Comparison of ENCODE assay signal across 33 cellular contexts in the genomic region with DNA sequence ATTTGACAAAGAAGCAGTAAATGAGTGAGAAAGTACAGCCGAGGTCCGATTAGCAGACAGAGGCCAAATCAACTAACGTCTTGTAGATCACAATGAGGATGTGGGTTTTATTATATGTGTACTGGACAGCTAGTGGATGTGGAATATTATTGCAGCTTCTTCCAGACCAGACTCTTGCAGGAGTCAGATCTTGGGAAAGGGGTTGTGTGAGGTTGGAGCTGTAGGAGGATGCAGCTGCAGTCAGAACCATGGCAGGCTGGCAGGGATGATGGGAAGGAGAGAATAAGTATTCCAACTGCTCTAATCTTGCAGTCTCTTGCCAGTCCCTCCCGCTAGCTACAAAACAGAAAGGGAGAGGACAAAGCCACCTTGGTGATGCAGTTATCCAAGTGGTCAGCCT. TPM values are rescaled to one million over a fixed set of nuclear protein-coding genes. Genes with fewer than 3 reads are reported as not detected.
"Had no signal": no experiment of that assay in that cellular context is flagged by ENCODE, and none has a peak within 500 bp of the region (broad histone marks: within the 10 kb centered on the region; RNA-seq: fewer than 3 reads in every experiment).

No MANE protein-coding gene starts in this region.

- H3K4me3 Mint-ChIP-seq: activated CD4-positive, alpha-beta memory T cell treated with anti-CD3 and anti-CD28 coated beads, Interleukin-2, amount 10 ng/mL, durations not matched to agents 7 days and 5 days; activated CD8-positive, alpha-beta memory T cell treated with anti-CD3 and anti-CD28 coated beads, Interleukin-2, amount 10 ng/mL, durations not matched to agents 7 days and 5 days; activated naive CD8-positive, alpha-beta T cell treated with anti-CD3 and anti-CD28 coated beads for 36 hours; activated T-cell treated with anti-CD3 and anti-CD28 coated beads, Interleukin-2, amount 50 U/mL, for 72 hours; activated T-helper 17 cell treated with anti-CD3 and anti-CD28 coated beads, Interleukin-2, amount 50 U/mL, for 72 hours; central memory CD8-positive, alpha-beta T cell; T-cell had no signal

- H3K27ac Mint-ChIP-seq: activated CD4-positive, alpha-beta memory T cell treated with anti-CD3 and anti-CD28 coated beads, Interleukin-2, amount 10 ng/mL, durations not matched to agents 7 days and 5 days; activated CD8-positive, alpha-beta memory T cell treated with anti-CD3 and anti-CD28 coated beads, Interleukin-2, amount 10 ng/mL, durations not matched to agents 7 days and 5 days; activated naive CD8-positive, alpha-beta T cell treated with anti-CD3 and anti-CD28 coated beads for 36 hours; activated T-cell treated with anti-CD3 and anti-CD28 coated beads, Interleukin-2, amount 50 U/mL, for 72 hours; activated T-helper 17 cell treated with anti-CD3 and anti-CD28 coated beads, Interleukin-2, amount 50 U/mL, for 72 hours; T-cell had no signal

- H3K27ac ChIP-seq: brain microvascular endothelial cell, cardiac muscle cell, Peyer's patch, WERI-Rb-1 had no signal

- H3K9me3 ChIP-seq: Peyer's patch had no signal

- H3K9me3 Mint-ChIP-seq: activated T-helper 17 cell treated with anti-CD3 and anti-CD28 coated beads, Interleukin-2, amount 50 U/mL, for 72 hours; central memory CD8-positive, alpha-beta T cell had no signal

- H3K4me3 ChIP-seq: cardiac muscle cell, Peyer's patch had no signal

- H3K36me3 ChIP-seq: brain microvascular endothelial cell, cardiac muscle cell, Peyer's patch, WERI-Rb-1 had no signal

- H3K36me3 Mint-ChIP-seq: activated CD8-positive, alpha-beta memory T cell treated with anti-CD3 and anti-CD28 coated beads, Interleukin-2, amount 10 ng/mL, durations not matched to agents 7 days and 5 days; activated naive CD8-positive, alpha-beta T cell treated with anti-CD3 and anti-CD28 coated beads for 36 hours; T-cell had no signal

- H3K27me3 Mint-ChIP-seq: activated CD4-positive, alpha-beta memory T cell treated with anti-CD3 and anti-CD28 coated beads, Interleukin-2, amount 10 ng/mL, durations not matched to agents 7 days and 5 days had no signal

- H3K4me1 Mint-ChIP-seq: activated CD4-positive, alpha-beta memory T cell treated with anti-CD3 and anti-CD28 coated beads, Interleukin-2, amount 10 ng/mL, durations not matched to agents 7 days and 5 days; activated CD8-positive, alpha-beta memory T cell treated with anti-CD3 and anti-CD28 coated beads, Interleukin-2, amount 10 ng/mL, durations not matched to agents 7 days and 5 days; activated naive CD8-positive, alpha-beta T cell treated with anti-CD3 and anti-CD28 coated beads for 36 hours; activated T-helper 17 cell treated with anti-CD3 and anti-CD28 coated beads, Interleukin-2, amount 50 U/mL, for 72 hours; central memory CD8-positive, alpha-beta T cell; T-cell had no signal

- ATAC-seq: activated CD8-positive, alpha-beta memory T cell treated with anti-CD3 and anti-CD28 coated beads, Interleukin-2, amount 10 ng/mL, durations not matched to agents 7 days and 5 days; activated T-cell treated with anti-CD3 and anti-CD28 coated beads, Interleukin-2, amount 50 U/mL, for 72 hours; activated T-helper 17 cell treated with anti-CD3 and anti-CD28 coated beads, Interleukin-2, amount 50 U/mL, for 72 hours; Right ventricle myocardium inferior; SK-N-SH treated with all-trans-retinoic acid at 6 μM for 48 hours; T-cell had no signal

- H3K27me3 ChIP-seq: brain microvascular endothelial cell, cardiac muscle cell, Peyer's patch had no signal

- DNase-seq: activated CD4-positive, alpha-beta memory T cell treated with anti-CD3 and anti-CD28 coated beads, Interleukin-2, amount 10 ng/mL, durations not matched to agents 7 days and 5 days; activated CD4-positive, alpha-beta T cell treated with anti-CD3 and anti-CD28 coated beads for 1 hour; activated CD4-positive, alpha-beta T cell treated with anti-CD3 and anti-CD28 coated beads for 48 hours; activated CD4-positive, CD25-positive, alpha-beta regulatory T cell; activated CD8-positive, alpha-beta memory T cell treated with anti-CD3 and anti-CD28 coated beads for 24 hours; activated CD8-positive, alpha-beta memory T cell treated with anti-CD3 and anti-CD28 coated beads, Interleukin-2, amount 10 ng/mL, durations not matched to agents 7 days and 5 days; activated CD8-positive, alpha-beta memory T cell treated with anti-CD3 and anti-CD28 coated beads, Interleukin-2, amount 50 U/mL, for 48 hours; activated effector memory CD4-positive, alpha-beta T cell treated with anti-CD3 and anti-CD28 coated beads, Interleukin-2, amount 50 U/mL, for 16 hours; activated naive CD4-positive, alpha-beta T cell; activated naive CD4-positive, alpha-beta T cell treated with anti-CD3 and anti-CD28 coated beads, Interleukin-2, amount 50 U/mL, for 16 hours; activated naive CD8-positive, alpha-beta T cell treated with anti-CD3 and anti-CD28 coated beads for 36 hours; activated T-cell treated with anti-CD3 and anti-CD28 coated beads, Interleukin-2, amount 50 U/mL, for 72 hours; amniotic stem cell; aorta; brain microvascular endothelial cell; NCI-H1048; NCI-H1436 treated with DMSO at 0.1 percent for 48 hours; NCI-H1694 treated with DMSO at 0.1 percent for 48 hours; NCI-H2029; NCI-H345; NCI-H524 treated with DMSO at 0.1 percent for 48 hours; Peyer's patch; RPMI8226; SIG-M5; T-cell; T-helper 2 cell; T-helper 9 cell; WERI-Rb-1 had no signal

RNA-seq across cellular contexts. Expression of gene LDLRAD3, which starts 46.8 kb away (rescaled TPM):
- total RNA-seq: activated CD4-positive, alpha-beta memory T cell treated with anti-CD3 and anti-CD28 coated beads, Interleukin-2, amount 10 ng/mL, durations not matched to agents 7 days and 5 days; activated CD8-positive, alpha-beta memory T cell treated with anti-CD3 and anti-CD28 coated beads, Interleukin-2, amount 10 ng/mL, durations not matched to agents 7 days and 5 days; activated T-cell treated with anti-CD3 and anti-CD28 coated beads, Interleukin-2, amount 50 U/mL, for 72 hours had no signal
